ENCODE assay signal across 15 cellular contexts in the genomic region with DNA sequence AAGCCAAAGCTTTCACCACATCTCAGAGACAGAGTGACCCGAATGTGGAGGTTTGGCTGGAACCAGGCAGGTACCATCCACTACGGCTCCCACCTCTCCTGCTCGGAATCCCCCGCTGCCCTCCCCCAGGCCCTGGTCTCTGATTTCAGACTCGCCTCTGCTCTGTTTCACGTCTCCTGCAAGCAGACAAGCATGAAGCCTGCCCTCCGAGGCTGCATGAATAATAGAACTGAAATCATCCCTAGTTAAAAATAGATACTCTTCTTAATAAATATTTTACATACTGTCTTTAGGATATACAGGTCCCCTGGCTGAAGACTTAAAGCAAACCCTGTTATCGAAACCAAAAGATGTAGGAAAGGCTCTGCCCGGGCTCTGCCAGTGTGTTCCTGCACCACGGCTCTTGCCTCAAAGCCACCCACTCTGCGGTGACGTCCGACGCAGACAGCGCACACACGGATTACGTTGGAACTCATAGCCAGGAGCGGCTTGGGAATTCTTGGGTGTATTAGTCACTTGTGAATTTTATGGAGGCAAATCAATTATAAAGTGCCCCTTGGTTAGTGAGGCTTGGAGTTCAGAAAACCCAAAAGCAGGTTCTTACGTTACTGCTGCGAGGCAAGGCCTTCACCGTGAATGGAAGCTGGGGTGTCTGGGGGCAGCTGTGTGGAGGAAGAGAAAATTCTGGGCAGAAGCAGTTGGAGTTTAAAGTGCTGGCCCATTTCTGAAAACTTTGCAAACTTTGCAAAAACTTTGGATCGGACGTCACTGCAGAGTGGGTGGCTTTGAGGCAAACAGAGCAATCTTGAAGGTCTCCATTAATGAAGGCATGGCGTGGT. TPM values are rescaled to one million over a fixed set of nuclear protein-coding genes. Genes with fewer than 3 reads are reported as not detected.
A peak's percentile ranks its signal among the peaks of the same experiment; 100 is the strongest.
DNase-seq lines count a peak whose midpoint lies in the region; ATAC-seq, FAIRE-seq and TF ChIP-seq lines count a peak whose summit lies in the region.
"Had no signal": no experiment of that assay in that cellular context is flagged by ENCODE, and none has a peak within 500 bp of the region (broad histone marks: within the 10 kb centered on the region; RNA-seq: fewer than 3 reads in every experiment).

No MANE protein-coding gene starts in this region.

- FAIRE-seq in RCC 7860 (lab: Jason Lieb, UNC), result no peak

- no peak for TF ChIP-seq CTCF in esophagus muscularis mucosa (IDR thresholded peaks at IDR 0.05)

- peak; percentile 54 for DNase-seq in EH (ENCODE audit: low read depth)
- peak; percentile 31 for DNase-seq in RCC 7860 (ENCODE audit: low spot score)
- DNase-seq in esophagus muscularis mucosa (ENCODE audit: extremely low spot score), result no peak
- peak in 34 of 56 donors; percentile 10 to 83 (median 43) for DNase-seq in nucleus accumbens (lab: John Stamatoyannopoulos, UW)
- no peak for DNase-seq in substantia nigra (lab: John Stamatoyannopoulos, UW)
- DNase-seq in pons (ENCODE audit: low spot score), result no peak
- DNase-seq: activated CD4-positive, alpha-beta T cell treated with anti-CD3 and anti-CD28 coated beads for 48 hours; BE2C; body of pancreas; hippocampal formation; lower lobe of right lung had no signal

- H3K4me1 ChIP-seq in esophagus muscularis mucosa, result peaks cover 0 to 14% (median 14%) of the 10 kb centered on the region in 4 donors
- H3K4me1 ChIP-seq: body of pancreas had no signal

- 49% methylated on average over 24 of the region's 24 CpGs for whole genome bisulfite sequencing in esophagus muscularis mucosa

- ATAC-seq in GM19455 (IDR thresholded peaks at IDR 0.05; ENCODE audit: unreplicated experiment), result no peak
- ATAC-seq in GM21717 (IDR thresholded peaks at IDR 0.05; ENCODE audit: unreplicated experiment), result no peak
- ATAC-seq: body of pancreas, HCT116, lower lobe of right lung had no signal

- H3K4me3 ChIP-seq in esophagus muscularis mucosa, result peak overlapping the region; percentile 15 to 36 (median 30)
- H3K4me3 ChIP-seq: body of pancreas, lower lobe of right lung had no signal

- H3K27me3 ChIP-seq in esophagus muscularis mucosa, result peaks cover 0 to 40% (median 2%) of the 10 kb centered on the region in 4 donors

- H3K36me3 ChIP-seq in esophagus muscularis mucosa, result no peaks in the 10 kb centered on the region
- H3K36me3 ChIP-seq: BE2C, lower lobe of right lung had no signal

- H3K27ac ChIP-seq in esophagus muscularis mucosa (replicated peaks in 1 of 4), result peak overlapping the region; percentile 50 to 74 (median 58)
- H3K27ac ChIP-seq in substantia nigra (ENCODE audit: low read depth, low read length, poor library complexity, severe bottlenecking), result no peak overlapping the region
- H3K27ac ChIP-seq: body of pancreas, lower lobe of right lung had no signal

- intact Hi-C loops in esophagus muscularis mucosa (cut with DNase I), result no loop called here

- no peaks in the 10 kb centered on the region for H3K9me3 ChIP-seq in esophagus muscularis mucosa
- H3K9me3 ChIP-seq: BE2C, body of pancreas, lower lobe of right lung had no signal

- no peak for TF ChIP-seq POLR2A in esophagus muscularis mucosa (IDR thresholded peaks at IDR 0.05; ENCODE audit: low read depth)

- TF ChIP-seq EP300 in esophagus muscularis mucosa (IDR thresholded peaks at IDR 0.05), result no peak

RNA-seq across cellular contexts. Expression of gene NPTX1, which starts 25.6 kb away (rescaled TPM):
- total RNA-seq in esophagus muscularis mucosa, result 1 to 10 TPM in 3 of 4 donors, under 1 TPM in 1; 0.42 to 5.5 (median 4.1) TPM
- total RNA-seq: progenitor cell of endocrine pancreas had no signal

RNA-seq across cellular contexts. Expression of gene RPTOR, which starts 42.7 kb away (rescaled TPM):
- 10 to 100 TPM; 34.1 to 65.8 (median 43.6) TPM for total RNA-seq in esophagus muscularis mucosa

Comparison
In these comparisons a context has a peak if more than half of its experiments do, and no peak if none do; other contexts are left out.
1. DNase-seq: peak in EH (single experiment), RCC 7860 (single experiment) and nucleus accumbens (34 of 56); none in esophagus muscularis mucosa (single experiment), substantia nigra (0 of 49) and pons (single experiment).